In the genomic region with DNA sequence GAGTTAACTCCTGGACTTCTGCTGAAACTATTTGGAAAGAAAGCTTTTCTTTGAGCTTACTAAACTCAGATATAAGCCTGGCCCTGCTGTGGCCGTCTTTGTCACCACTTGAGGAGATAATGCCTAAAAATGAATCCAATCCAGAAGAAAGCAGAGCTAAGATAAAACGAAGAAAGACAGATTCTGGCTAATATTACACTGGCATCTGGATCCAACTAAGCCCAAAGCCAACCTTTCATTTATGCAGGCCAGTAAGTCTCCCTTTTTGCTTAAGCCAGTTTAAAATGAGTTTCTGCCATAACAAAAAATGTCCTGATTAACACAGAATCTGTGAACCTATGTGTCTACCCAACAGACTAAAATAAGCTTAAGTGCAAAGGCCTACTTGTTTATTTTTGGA, we compare ENCODE assay signal across 18 cellular contexts. TPM values are rescaled to one million over a fixed set of nuclear protein-coding genes. Genes with fewer than 3 reads are reported as not detected.
DNase-seq lines count a peak whose midpoint lies in the region; TF ChIP-seq lines count a peak whose summit lies in the region.
"Had no signal": no experiment of that assay in that cellular context is flagged by ENCODE, and none has a peak within 500 bp of the region (broad histone marks: within the 10 kb centered on the region; RNA-seq: fewer than 3 reads in every experiment).

No MANE protein-coding gene starts in this region.

- peak overlapping the region; percentile 56 for H3K27ac Mint-ChIP-seq in Caco-2 (ENCODE audit: unreplicated experiment)
- H3K27ac Mint-ChIP-seq in H9, result peak overlapping the region in 2 of 3 experiments; percentile 1 to 5; a peak in 2 of 7 replicates
- peak overlapping the region; percentile 62 for H3K27ac Mint-ChIP-seq in nephron progenitor cell

- H3K27me3 ChIP-seq in Caco-2 (replicated peaks; ENCODE audit: control insufficient read depth, insufficient read depth, low read length), result no peaks in the 10 kb centered on the region
- H3K27me3 ChIP-seq in H9 (ENCODE audit: insufficient read depth, low read length), result no peaks in the 10 kb centered on the region
- H3K27me3 ChIP-seq: BLaER1 had no signal

- no peak overlapping the region for H2AK5ac ChIP-seq in H9 (ENCODE audit: insufficient read length, low read length)

- no CpG with 5 or more reads among the region's 2 CpGs for WGBS in H9 (ENCODE audit: extremely low coverage, insufficient read length, low lambda C conversion rate)

- no peak overlapping the region for H4K5ac ChIP-seq in H9 (ENCODE audit: insufficient read length, low read depth, low read length)

- H3K9me3 ChIP-seq in Caco-2 (no peaks in the 10 kb centered on the region), H9 (ENCODE audit: control insufficient read depth, low read depth, low read length) (no peaks in the 10 kb centered on the region)
- H3K9me3 ChIP-seq: BLaER1 had no signal

- POLR2A ChIA-PET in Caco-2 (lab: Charles Lee), result no interaction called here

- no peak overlapping the region for H3K18ac ChIP-seq in H9 (ENCODE audit: insufficient read length, low read depth, low read length)

- intact Hi-C loops in Caco-2 (cut with micrococcal nuclease; ENCODE audit: unreplicated experiment), result no loop called here

- H3K23ac ChIP-seq in H9 (ENCODE audit: insufficient read length, low read depth, low read length), result no peak overlapping the region

- H3K27me3 Mint-ChIP-seq in Caco-2 (ENCODE audit: insufficient read depth, unreplicated experiment) (no peaks in the 10 kb centered on the region), H9 (ENCODE audit: low read depth) (no peaks in the 10 kb centered on the region), nephron progenitor cell (ENCODE audit: low read depth, poor library complexity) (no peaks in the 10 kb centered on the region)
- H3K27me3 Mint-ChIP-seq: CD4-positive, CD25-positive, alpha-beta regulatory T cell had no signal

- no peak overlapping the region for H3K56ac ChIP-seq in H9 (ENCODE audit: insufficient read length, low read depth, low read length)

- H2BK15ac ChIP-seq in H9 (ENCODE audit: low read depth, low read length), result no peak overlapping the region

- no peak overlapping the region for H3K4me3 ChIP-seq in Caco-2 (ENCODE audit: low read depth, low read length)
- H3K4me3 ChIP-seq: BLaER1 had no signal

- no peaks in the 10 kb centered on the region for H3K9me3 Mint-ChIP-seq in Caco-2 (ENCODE audit: unreplicated experiment)
- H3K9me3 Mint-ChIP-seq in H9, result no peaks in the 10 kb centered on the region
- no peaks in the 10 kb centered on the region for H3K9me3 Mint-ChIP-seq in nephron progenitor cell
- H3K9me3 Mint-ChIP-seq: CD4-positive, CD25-positive, alpha-beta regulatory T cell had no signal

- H4K91ac ChIP-seq in H9 (ENCODE audit: insufficient read length, low read depth, low read length), result no peak overlapping the region

- DNase-seq in Caco-2, result no peak
- DNase-seq in H9, result no peak
- peak; percentile 49 for DNase-seq in fibroblast of gingiva (ENCODE audit: low read depth)
- DNase-seq in nephron progenitor cell, result no peak
- no peak for DNase-seq in NCI-H2107 (lab: John Stamatoyannopoulos, UW)
- DNase-seq in DMS79 treated with DMSO at 0.1 percent for 48 hours (lab: John Stamatoyannopoulos, UW), result no peak
- DNase-seq in DMS 273 (lab: John Stamatoyannopoulos, UW; ENCODE audit: unreplicated experiment), result no peak
- DNase-seq: CD4-positive, CD25-positive, alpha-beta regulatory T cell; DMS53; NCI-H1092 treated with DMSO at 0.1 percent for 48 hours; NCI-H1436; NCI-H187; NCI-H2081 treated with DMSO at 0.1 percent for 48 hours; NCI-H2171 treated with DMSO at 0.1 percent for 48 hours; NCI-H345; NCI-H524; NCI-H748 treated with DMSO at 0.1 percent for 48 hours had no signal

- H4K20me1 ChIP-seq in H9 (ENCODE audit: control insufficient read depth, insufficient read depth, insufficient read length), result no peaks in the 10 kb centered on the region

- no peak overlapping the region for H2BK5ac ChIP-seq in H9 (ENCODE audit: insufficient read length, low read length)

- no TSS peak for BruUV-seq in Caco-2 (replicated peaks; lab: Mats Ljungman, UMichigan)

- no peak overlapping the region for H2BK20ac ChIP-seq in H9 (ENCODE audit: low read depth, low read length, poor library complexity, severe bottlenecking)

- H2AFZ ChIP-seq in H9 (ENCODE audit: low read length), result no peak overlapping the region

- H4K8ac ChIP-seq in H9 (replicated peaks; ENCODE audit: insufficient read length, low read depth, low read length), result no peak overlapping the region

- no peaks in the 10 kb centered on the region for H3K79me1 ChIP-seq in H9 (ENCODE audit: insufficient read depth, low read depth, low read length, poor library complexity, severe bottlenecking)

- no peak overlapping the region for H3K27ac ChIP-seq in H9 (ENCODE audit: insufficient read length, low read depth, low read length)
- H3K27ac ChIP-seq: BLaER1 had no signal

- TF ChIP-seq CTCF in Caco-2 (IDR thresholded peaks at IDR 0.05; ENCODE audit: insufficient read depth in 1 of 2, low read depth in 1 of 2, low read length in 1 of 2, severe bottlenecking in 1 of 2, unreplicated experiment in 1 of 2) (no peak), H9 (conservative IDR thresholded peaks at IDR 0.05) (no peak), nephron progenitor cell (IDR thresholded peaks at IDR 0.05) (no peak)

- no peak overlapping the region for H3K4me2 ChIP-seq in H9 (ENCODE audit: insufficient read depth, insufficient read length, low read length)
- H3K4me2 ChIP-seq: BLaER1 had no signal

- CTCF ChIA-PET in Caco-2 (lab: Charles Lee), result no interaction called here

- H3K9ac ChIP-seq in H9 (ENCODE audit: extremely low read depth, insufficient read length, low read length), result no peak overlapping the region
- H3K9ac ChIP-seq: BLaER1 had no signal

- no peak overlapping the region for H2BK12ac ChIP-seq in H9 (ENCODE audit: insufficient read length, low read depth, low read length)

- no peaks in the 10 kb centered on the region; the same call in 1 of the 2 replicates for H3K36me3 ChIP-seq in Caco-2 (ENCODE audit: control insufficient read depth, insufficient read depth, low read length)

- H3K4me1 Mint-ChIP-seq in Caco-2 (ENCODE audit: low read depth, unreplicated experiment) (peaks cover 28% of the 10 kb centered on the region), H9 (peaks cover 17 to 18% of the 10 kb centered on the region in 2 experiments), nephron progenitor cell (no peaks in the 10 kb centered on the region)

- peaks cover 17% of the 10 kb centered on the region for H3K4me1 ChIP-seq in Caco-2
- peaks cover 3% of the 10 kb centered on the region; the same call in 1 of the 2 replicates for H3K4me1 ChIP-seq in H9 (ENCODE audit: insufficient read depth, low read length)

- H3K36me3 Mint-ChIP-seq in Caco-2 (ENCODE audit: insufficient read depth, unreplicated experiment), result peaks cover 39% of the 10 kb centered on the region
- peaks cover 15 to 21% (median 17%) of the 10 kb centered on the region in 3 experiments for H3K36me3 Mint-ChIP-seq in H9 (ENCODE audit: insufficient read depth in 1 of 3, low read depth in 3 of 3)
- peaks cover 52% of the 10 kb centered on the region for H3K36me3 Mint-ChIP-seq in nephron progenitor cell (ENCODE audit: low read depth)

- H3T11ph ChIP-seq in H9 (ENCODE audit: low read length), result no peak overlapping the region

- peaks cover 8% of the 10 kb centered on the region; the same call in 1 of the 2 replicates for H3K79me2 ChIP-seq in H9 (ENCODE audit: insufficient read depth, low read length)

- H3K23me2 ChIP-seq in H9 (ENCODE audit: insufficient read length, low read depth, low read length, poor library complexity, severe bottlenecking), result no peaks in the 10 kb centered on the region

- no peak overlapping the region for H3K4ac ChIP-seq in H9 (ENCODE audit: low read depth, low read length)

- H2BK120ac ChIP-seq in H9 (ENCODE audit: low read depth, low read length, poor library complexity, severe bottlenecking), result no peak overlapping the region

- H3K14ac ChIP-seq in H9 (ENCODE audit: insufficient read depth, low read length), result no peak overlapping the region

- H3K4me3 Mint-ChIP-seq in Caco-2 (ENCODE audit: unreplicated experiment) (no peak overlapping the region), H9 (no peak overlapping the region), nephron progenitor cell (no peak overlapping the region)
- H3K4me3 Mint-ChIP-seq: CD4-positive, CD25-positive, alpha-beta regulatory T cell had no signal

RNA-seq across cellular contexts. Expression of a gene that starts 34.5 kb away (rescaled TPM):
- total RNA-seq in Caco-2 (2022), result 138 and 140 TPM in 2 replicates
- total RNA-seq in H9 (2021), result 75.8 and 82.6 TPM in 2 replicates

Comparison
In these comparisons a context has a peak if more than half of its experiments do, and no peak if none do; other contexts are left out.
1. H3K27ac Mint-ChIP-seq: peak in every context shown above with its lines; median percentile 62 in nephron progenitor cell; 56 in Caco-2; 3 in H9.